ENCODE assay signal across 8 cellular contexts in the genomic region with DNA sequence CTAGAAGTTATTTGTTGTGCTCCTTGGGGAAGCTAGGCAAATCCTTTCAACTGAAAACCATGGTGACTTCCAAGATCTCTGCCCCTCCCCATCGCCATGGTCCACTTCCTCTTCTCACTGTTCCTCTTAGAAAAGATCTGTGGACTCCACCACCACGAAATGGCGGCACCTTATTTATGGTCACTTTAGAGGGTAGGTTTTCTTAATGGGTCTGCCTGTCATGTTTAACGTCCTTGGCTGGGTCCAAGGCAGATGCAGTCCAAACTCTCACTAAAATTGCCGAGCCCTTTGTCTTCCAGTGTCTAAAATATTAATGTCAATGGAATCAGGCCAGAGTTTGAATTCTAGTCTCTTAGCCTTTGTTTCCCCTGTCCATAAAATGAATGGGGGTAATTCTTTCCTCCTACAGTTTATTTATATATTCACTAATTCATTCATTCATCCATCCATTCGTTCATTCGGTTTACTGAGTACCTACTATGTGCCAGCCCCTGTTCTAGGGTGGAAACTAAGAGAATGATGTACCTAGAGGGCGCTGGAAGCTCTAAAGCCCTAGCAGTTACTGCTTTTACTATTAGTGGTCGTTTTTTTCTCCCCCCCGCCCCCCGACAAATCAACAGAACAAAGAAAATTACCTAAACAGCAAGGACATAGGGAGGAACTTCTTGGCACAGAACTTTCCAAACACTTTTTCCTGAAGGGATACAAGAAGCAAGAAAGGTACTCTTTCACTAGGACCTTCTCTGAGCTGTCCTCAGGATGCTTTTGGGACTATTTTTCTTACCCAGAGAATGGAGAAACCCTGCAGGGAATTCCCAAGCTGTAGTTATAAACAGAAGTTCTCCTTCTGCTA. TPM values are rescaled to one million over a fixed set of nuclear protein-coding genes. Genes with fewer than 3 reads are reported as not detected.
DNase-seq lines count a peak whose midpoint lies in the region; ATAC-seq, FAIRE-seq and TF ChIP-seq lines count a peak whose summit lies in the region.

No MANE protein-coding gene starts in this region.

- H3K79me2 ChIP-seq in OCI-LY3 (ENCODE audit: low read length) (peaks cover 63% of the 10 kb centered on the region), K562 (ENCODE audit: control insufficient read depth, insufficient read depth, low read length) (peaks cover 49% of the 10 kb centered on the region)

- H3K4me1 ChIP-seq in OCI-LY3 (ENCODE audit: low read length) = peaks cover 32% of the 10 kb centered on the region
- peaks cover 5 to 14% of the 10 kb centered on the region in 2 experiments; a peak in 4 of 5 replicates for H3K4me1 ChIP-seq in K562 (replicated peaks in 1 of 2; ENCODE audit: control insufficient read depth in 2 of 2, insufficient read depth in 2 of 2, low read length in 2 of 2)

- in situ Hi-C loops in GM18951 (cut with MboI; ENCODE audit: low sequenced_read_pairs, unreplicated experiment) (no loop called here), K562 (cut with MboI) (no loop called here)

- peak overlapping the region; percentile 96 for H3K4me3 ChIP-seq in OCI-LY3 (ENCODE audit: low read length)
- peak overlapping the region; percentile 74 for H3K4me3 ChIP-seq in K562
- H3K4me3 ChIP-seq in kidney epithelial cell (ENCODE audit: low read depth, low read length) = peak overlapping the region; percentile 74

- H3K9me3 ChIP-seq in OCI-LY3 (ENCODE audit: insufficient read depth, low read length) = no peaks in the 10 kb centered on the region
- H3K9me3 ChIP-seq in K562 (replicated peaks; ENCODE audit: control insufficient read depth, insufficient read depth, low read depth, low read length) = no peaks in the 10 kb centered on the region

- DNase-seq in AG20443 (ENCODE audit: low spot score) = peak; percentile 26
- peak; percentile 36 to 68 (median 41) for DNase-seq in K562 (ENCODE audit: extremely low read depth in 1 of 4, low spot score in 3 of 4)
- DNase-seq in kidney epithelial cell (ENCODE audit: low read depth) = no peak
- peak; percentile 43 for DNase-seq in stromal cell of bone marrow (ENCODE audit: low read depth)

- POLR2A ChIA-PET in K562 (lab: Yijun Ruan, JAX) = interaction anchor here (0.9 to 5.4 kb wide), 16 partner anchors 12 to 338 kb away, joined by 3 to 136 read pairs (median 6); a partner anchor contains a TSS

- H3K27me3 ChIP-seq in OCI-LY3 (ENCODE audit: low read depth, low read length) (no peaks in the 10 kb centered on the region), K562 (ENCODE audit: control insufficient read depth in 2 of 2, insufficient read depth in 2 of 2, low read length in 2 of 2) (no peaks in the 10 kb centered on the region), kidney epithelial cell (ENCODE audit: control insufficient read depth, insufficient read depth, low read length) (no peaks in the 10 kb centered on the region)

- TF ChIP-seq EP300 in K562 (IDR thresholded peaks at IDR 0.05; ENCODE audit: low read length) = no peak

- peak in 1 of 2 experiments; percentile 24; a peak in 2 of 4 replicates for TF ChIP-seq RAD21 in K562 (CRISPR knock-in tag; conservative IDR thresholded peaks at IDR 0.05 in 1 of 2, IDR thresholded peaks at IDR 0.05 in 1 of 2)

- no peak overlapping the region; the same call in 1 of the 2 replicates for H2AFZ ChIP-seq in OCI-LY3 (ENCODE audit: low read depth, low read length)
- H2AFZ ChIP-seq in K562 (ENCODE audit: low read depth, low read length) = peak overlapping the region; percentile 96

- WGBS in K562 (ENCODE audit: insufficient coverage, low coverage, missing lambda C conversion rate) = 8% methylated on average over 9 of the region's 11 CpGs

- ATAC-seq in K562 (no peak), GM19351 (IDR thresholded peaks at IDR 0.05; ENCODE audit: unreplicated experiment) (no peak), GM18519 (IDR thresholded peaks at IDR 0.05; ENCODE audit: low FRiP score, unreplicated experiment) (no peak)

- CTCF ChIA-PET in K562 (lab: Yijun Ruan, JAX; ENCODE audit: low intra/inter-chr PET ratio) = interaction anchor here (0.8 to 1.4 kb wide), 2 partner anchors 28 to 47 kb away, joined by 6 to 9 read pairs; a partner anchor contains a TSS

- peak; percentile 78 for FAIRE-seq in K562 (lab: Jason Lieb, UNC)

- peaks cover 37% of the 10 kb centered on the region for H4K20me1 ChIP-seq in OCI-LY3 (ENCODE audit: insufficient read depth, low read length)
- 0 out of 2 replicates have a peak, but pooled peaks cover 4% of the 10 kb centered on the region for H4K20me1 ChIP-seq in K562 (replicated peaks; ENCODE audit: control insufficient read depth, insufficient read depth, low read length)

- peaks cover 40% of the 10 kb centered on the region for H3K36me3 ChIP-seq in OCI-LY3 (replicated peaks; ENCODE audit: low read depth, low read length)
- peaks cover 14% of the 10 kb centered on the region; the same call in 2 of the 3 replicates for H3K36me3 ChIP-seq in K562 (ENCODE audit: control insufficient read depth, insufficient read depth, low read length)
- H3K36me3 ChIP-seq in kidney epithelial cell (ENCODE audit: control insufficient read depth, insufficient read depth, low read length) = no peaks in the 10 kb centered on the region

- peak overlapping the region; percentile 91 for H3K4me2 ChIP-seq in OCI-LY3 (ENCODE audit: low read length)
- peak overlapping the region; percentile 86 for H3K4me2 ChIP-seq in K562 (ENCODE audit: insufficient read depth, low read length)

- TF ChIP-seq POLR2A in GM18951 (IDR thresholded peaks at IDR 0.05; ENCODE audit: extremely low read depth, insufficient read depth, insufficient read length) (peak; percentile 46), K562 (conservative IDR thresholded peaks at IDR 0.05) (0 out of 2 replicates have a peak, but pooled peaks have one; percentile 9)

- BruUV-seq in K562 (replicated peaks; lab: Mats Ljungman, UMichigan) = TSS peak; percentile 68

- peak; percentile 78 for TF ChIP-seq CTCF in OCI-LY3 (IDR thresholded peaks at IDR 0.05; ENCODE audit: low read depth, low read length)
- TF ChIP-seq CTCF in K562 (IDR thresholded peaks at IDR 0.05 in 2 of 3, conservative IDR thresholded peaks at IDR 0.05 in 1 of 3; ENCODE audit: insufficient read depth in 2 of 3, low read depth in 1 of 3, low read length in 3 of 3) = peak; percentile 28 to 54 (median 52); a peak in 4 of 6 replicates
- TF ChIP-seq CTCF in kidney epithelial cell (IDR thresholded peaks at IDR 0.05; ENCODE audit: insufficient read depth, low read length, poor library complexity, severe bottlenecking) = peak; percentile 59

- H3K9me1 ChIP-seq in K562 (ENCODE audit: control insufficient read depth, insufficient read depth, low read length) = peaks cover 3% of the 10 kb centered on the region

- H3K9ac ChIP-seq in OCI-LY3 (ENCODE audit: low read length) = peak overlapping the region; percentile 99
- peak overlapping the region; percentile 88 to 98; a peak in 3 of 4 replicates for H3K9ac ChIP-seq in K562 (ENCODE audit: insufficient read depth in 1 of 2, low read depth in 2 of 2, low read length in 2 of 2)

- intact Hi-C loops in K562 (cut with micrococcal nuclease) = loop anchor here (1.0 to 10.0 kb wide), 4 partner anchors 18 to 214 kb away; no protein-coding TSS in a partner anchor

- H3K27ac ChIP-seq in OCI-LY3 (ENCODE audit: low read length) (peak overlapping the region; percentile 96), K562 (ENCODE audit: extremely low read depth, low read depth, low read length) (peak overlapping the region; percentile 90)

RNA-seq across cellular contexts. Expression of a gene that starts 0.7 kb away (rescaled TPM):
- 4.1 and 4.5 TPM in 2 replicates for total RNA-seq in K562 (2011; cell fraction: chromatin; rRNA removed; ENCODE audit: low replicate concordance)
- 2.2 and 2.5 TPM in 2 replicates for total RNA-seq in K562 (2011; cell fraction: nucleolus; rRNA removed)
- 2.1 and 3.6 TPM in 2 replicates for total RNA-seq in K562 (2011; cell fraction: nucleoplasm; rRNA removed)
- total RNA-seq in K562 (2014; rRNA removed) (0.20 and 1.1 TPM in 2 replicates), K562 (2014; rRNA removed; fragmentation: Illumina TruSeq; extraction: Trizol) (0.41 and 0.69 TPM in 2 replicates), K562 (2015; rRNA removed; fragmentation: Illumina TruSeq; extraction: Trizol) (0.98 and 1.2 TPM in 2 replicates), K562 (2021) (0.60 and 0.86 TPM in 2 replicates), kidney epithelial cell (0.33 TPM in 1 of 2 replicates, not detected in the other)
- polyA plus RNA-seq in K562 (2011; rRNA removed) (0.68 and 1.7 TPM in 2 replicates), K562 (2014; fragmentation: Illumina TruSeq; extraction: Trizol) (0.91 and 1.2 TPM in 2 replicates), K562 (2014; fragmentation: Nextera tagmentation; extraction: Ambion mirVana) (under 1 TPM; 0.77 to 0.89 TPM), K562 (2014; rRNA removed) (0.42 and 0.55 TPM in 2 replicates)
- 0.30 and 1.1 TPM in 2 replicates for polyA plus RNA-seq in K562 (2011; cell fraction: cytosol; rRNA removed)
- 7.3 and 7.5 TPM in 2 replicates for polyA plus RNA-seq in K562 (2011; cell fraction: nucleus; rRNA removed)
- 0.92 and 3.6 TPM in 2 replicates for polyA plus RNA-seq in K562 (2012)
- polyA minus RNA-seq in K562 (2011; rRNA and poly(A)+ RNA removed) = 0.14 and 1.5 TPM in 2 replicates
- not detected in 2 replicates for polyA minus RNA-seq in K562 (2011; cell fraction: cytosol; rRNA and poly(A)+ RNA removed)
- 1.1 and 2.1 TPM in 2 replicates for polyA minus RNA-seq in K562 (2011; cell fraction: nucleus; rRNA and poly(A)+ RNA removed)

RNA-seq across cellular contexts. Expression of a gene that starts 0.9 kb away (rescaled TPM):
- 410 and 624 TPM in 2 replicates for total RNA-seq in K562 (2011; cell fraction: chromatin; rRNA removed; ENCODE audit: low replicate concordance)
- 454 and 493 TPM in 2 replicates for total RNA-seq in K562 (2011; cell fraction: nucleolus; rRNA removed)
- 734 and 781 TPM in 2 replicates for total RNA-seq in K562 (2011; cell fraction: nucleoplasm; rRNA removed)
- total RNA-seq in K562 (2014; rRNA removed) (508 and 518 TPM in 2 replicates), K562 (2014; rRNA removed; fragmentation: Illumina TruSeq; extraction: Trizol) (872 and 963 TPM in 2 replicates), K562 (2015; rRNA removed; fragmentation: Illumina TruSeq; extraction: Trizol) (938 and 983 TPM in 2 replicates), K562 (2021) (460 and 518 TPM in 2 replicates), kidney epithelial cell (853 and 956 TPM in 2 replicates)
- polyA plus RNA-seq in K562 (2011; rRNA removed) (1,201 and 1,654 TPM in 2 replicates), K562 (2014; fragmentation: Illumina TruSeq; extraction: Trizol) (1,667 and 1,763 TPM in 2 replicates), K562 (2014; fragmentation: Nextera tagmentation; extraction: Ambion mirVana) (1,000 to 10,000 TPM; 2,823 to 3,138 TPM), K562 (2014; rRNA removed) (981 and 1,032 TPM in 2 replicates)
- polyA plus RNA-seq in K562 (2011; cell fraction: cytosol; rRNA removed) = 1,148 and 3,009 TPM in 2 replicates
- 172 and 337 TPM in 2 replicates for polyA plus RNA-seq in K562 (2011; cell fraction: nucleus; rRNA removed)
- 946 and 1,158 TPM in 2 replicates for polyA plus RNA-seq in K562 (2012)
- 659 and 661 TPM in 2 replicates for polyA minus RNA-seq in K562 (2011; rRNA and poly(A)+ RNA removed)
- polyA minus RNA-seq in K562 (2011; cell fraction: cytosol; rRNA and poly(A)+ RNA removed) = 257 and 286 TPM in 2 replicates
- 69.7 and 112 TPM in 2 replicates for polyA minus RNA-seq in K562 (2011; cell fraction: nucleus; rRNA and poly(A)+ RNA removed)

RNA-seq across cellular contexts. Expression of a gene that starts 25.9 kb away (rescaled TPM):
- 0.93 and 2.2 TPM in 2 replicates for total RNA-seq in K562 (2011; cell fraction: chromatin; rRNA removed; ENCODE audit: low replicate concordance)
- total RNA-seq in K562 (2011; cell fraction: nucleolus; rRNA removed) = 1.0 and 1.1 TPM in 2 replicates
- total RNA-seq in K562 (2011; cell fraction: nucleoplasm; rRNA removed) = 1.0 and 1.8 TPM in 2 replicates
- total RNA-seq in K562 (2014; rRNA removed) = 1.5 and 1.8 TPM in 2 replicates
- 2.2 and 2.6 TPM in 2 replicates for total RNA-seq in K562 (2014; rRNA removed; fragmentation: Illumina TruSeq; extraction: Trizol)
- 4.0 and 4.3 TPM in 2 replicates for total RNA-seq in K562 (2015; rRNA removed; fragmentation: Illumina TruSeq; extraction: Trizol)
- 3.2 and 4.1 TPM in 2 replicates for total RNA-seq in K562 (2021)
- polyA plus RNA-seq in K562 (2011; rRNA removed) = 3.3 and 4.1 TPM in 2 replicates
- 1.2 and 2.3 TPM in 2 replicates for polyA plus RNA-seq in K562 (2011; cell fraction: cytosol; rRNA removed)
- 1.7 and 2.2 TPM in 2 replicates for polyA plus RNA-seq in K562 (2011; cell fraction: nucleus; rRNA removed)
- polyA plus RNA-seq in K562 (2012) = 4.2 and 5.9 TPM in 2 replicates
- polyA plus RNA-seq in K562 (2014; fragmentation: Illumina TruSeq; extraction: Trizol) = 2.6 and 3.8 TPM in 2 replicates
- 1 to 10 TPM; 1.0 to 1.6 TPM for polyA plus RNA-seq in K562 (2014; fragmentation: Nextera tagmentation; extraction: Ambion mirVana)
- 2.0 and 2.3 TPM in 2 replicates for polyA plus RNA-seq in K562 (2014; rRNA removed)
- 3.5 and 4.3 TPM in 2 replicates for polyA minus RNA-seq in K562 (2011; rRNA and poly(A)+ RNA removed)
- 0.95 and 1.7 TPM in 2 replicates for polyA minus RNA-seq in K562 (2011; cell fraction: cytosol; rRNA and poly(A)+ RNA removed)
- 0.67 and 1.9 TPM in 2 replicates for polyA minus RNA-seq in K562 (2011; cell fraction: nucleus; rRNA and poly(A)+ RNA removed)
- total RNA-seq in kidney epithelial cell = 9.6 and 12.3 TPM in 2 replicates

RNA-seq across cellular contexts. Expression of a gene that starts 47.0 kb away (rescaled TPM):
- 195 and 371 TPM in 2 replicates for total RNA-seq in K562 (2011; cell fraction: chromatin; rRNA removed; ENCODE audit: low replicate concordance)
- 116 and 148 TPM in 2 replicates for total RNA-seq in K562 (2011; cell fraction: nucleolus; rRNA removed)
- total RNA-seq in K562 (2011; cell fraction: nucleoplasm; rRNA removed) = 167 and 188 TPM in 2 replicates
- total RNA-seq in K562 (2014; rRNA removed) (31.3 and 47.4 TPM in 2 replicates), K562 (2014; rRNA removed; fragmentation: Illumina TruSeq; extraction: Trizol) (57.9 and 64.1 TPM in 2 replicates), K562 (2015; rRNA removed; fragmentation: Illumina TruSeq; extraction: Trizol) (49.6 and 55.1 TPM in 2 replicates), K562 (2021) (50.9 and 51.2 TPM in 2 replicates), kidney epithelial cell (63.3 and 68.5 TPM in 2 replicates)
- polyA plus RNA-seq in K562 (2011; rRNA removed) (71.2 and 96.5 TPM in 2 replicates), K562 (2014; fragmentation: Illumina TruSeq; extraction: Trizol) (45.6 and 48.0 TPM in 2 replicates), K562 (2014; fragmentation: Nextera tagmentation; extraction: Ambion mirVana) (10 to 100 TPM; 23.3 to 24.0 TPM), K562 (2014; rRNA removed) (33.9 and 34.1 TPM in 2 replicates)
- 66.0 and 70.7 TPM in 2 replicates for polyA plus RNA-seq in K562 (2011; cell fraction: cytosol; rRNA removed)
- polyA plus RNA-seq in K562 (2011; cell fraction: nucleus; rRNA removed) = 99.2 and 111 TPM in 2 replicates
- polyA plus RNA-seq in K562 (2012) = 35.2 and 70.1 TPM in 2 replicates
- polyA minus RNA-seq in K562 (2011; rRNA and poly(A)+ RNA removed) = 136 and 168 TPM in 2 replicates
- polyA minus RNA-seq in K562 (2011; cell fraction: cytosol; rRNA and poly(A)+ RNA removed) = 48.1 and 89.9 TPM in 2 replicates
- polyA minus RNA-seq in K562 (2011; cell fraction: nucleus; rRNA and poly(A)+ RNA removed) = 77.0 and 125 TPM in 2 replicates
